ENCODE assay signal across 17 cellular contexts in genomic region chr6:72140795-72141194, GRCh38.
DNase-seq lines count a peak whose midpoint lies in the region; ATAC-seq and TF ChIP-seq lines count a peak whose summit lies in the region.
"Had no signal": no experiment of that assay in that cellular context is flagged by ENCODE, and none has a peak within 500 bp of the region (broad histone marks: within the 10 kb centered on the region; RNA-seq: fewer than 3 reads in every experiment).

No MANE protein-coding gene starts in this region.

- H2AK5ac ChIP-seq in H9 (ENCODE audit: insufficient read length, low read length): no peak overlapping the region

- H3K27me3 ChIP-seq in H9 (ENCODE audit: insufficient read depth, low read length) (no peaks in the 10 kb centered on the region), Karpas-422 (ENCODE audit: low read length) (no peaks in the 10 kb centered on the region)
- H3K27me3 ChIP-seq: BLaER1 had no signal

- H3K36me3 ChIP-seq in Karpas-422 (ENCODE audit: insufficient read depth, low read length): no peaks in the 10 kb centered on the region
- H3K36me3 ChIP-seq: BLaER1 had no signal

- H3K9me2 ChIP-seq in Karpas-422 (replicated peaks; ENCODE audit: insufficient read depth, low read length): no peaks in the 10 kb centered on the region

- H3K4me1 ChIP-seq in H9 (ENCODE audit: insufficient read depth, low read length) (no peaks in the 10 kb centered on the region), Karpas-422 (ENCODE audit: low read length) (no peaks in the 10 kb centered on the region)
- H3K4me1 ChIP-seq: BLaER1 had no signal

- no peaks in the 10 kb centered on the region for H3K23me2 ChIP-seq in H9 (ENCODE audit: insufficient read length, low read depth, low read length, poor library complexity, severe bottlenecking)

- H3K27ac Mint-ChIP-seq in H9: no peak overlapping the region; a peak in 1 of 7 replicates
- H3K27ac Mint-ChIP-seq in stimulated activated memory B cell treated with anti-CD40 and anti-IgM and Interleukin-4, amounts not matched to agents 10 μg/mL and 1 μg/mL and 100 μg/mL, for 72 hours: no peak overlapping the region
- H3K27ac Mint-ChIP-seq: activated B cell treated with CpG ODN at 0.5 μM for 24 hours; activated naive CD4-positive, alpha-beta T cell treated with anti-CD3 and anti-CD28 coated beads for 36 hours had no signal

- no peak overlapping the region for H2BK120ac ChIP-seq in H9 (ENCODE audit: low read depth, low read length, poor library complexity, severe bottlenecking)

- H3K9me3 ChIP-seq in H9 (ENCODE audit: control insufficient read depth, low read depth, low read length) (no peaks in the 10 kb centered on the region), Karpas-422 (ENCODE audit: low read length) (no peaks in the 10 kb centered on the region)
- H3K9me3 ChIP-seq: BLaER1 had no signal

- H3K79me2 ChIP-seq in H9 (ENCODE audit: insufficient read depth, low read length) (no peaks in the 10 kb centered on the region), Karpas-422 (ENCODE audit: low read length) (no peaks in the 10 kb centered on the region)

- H3K14ac ChIP-seq in H9 (ENCODE audit: insufficient read depth, low read length): no peak overlapping the region

- in situ Hi-C loops in ACHN (cut with HindIII; ENCODE audit: low pct_ligation_motif_present, low pct_unique_long_range_greater_than_20kb, low sequenced_read_pairs): no loop called here

- no peaks in the 10 kb centered on the region for H3K27me3 Mint-ChIP-seq in H9 (ENCODE audit: low read depth)
- H3K27me3 Mint-ChIP-seq in stimulated activated memory B cell treated with anti-CD40 and anti-IgM and Interleukin-4, amounts not matched to agents 10 μg/mL and 1 μg/mL and 100 μg/mL, for 72 hours: no peaks in the 10 kb centered on the region
- H3K27me3 Mint-ChIP-seq: activated B cell treated with CpG ODN at 0.5 μM for 24 hours had no signal

- no peak overlapping the region for H4K5ac ChIP-seq in H9 (ENCODE audit: insufficient read length, low read depth, low read length)

- no peak overlapping the region for H2BK20ac ChIP-seq in H9 (ENCODE audit: low read depth, low read length, poor library complexity, severe bottlenecking)

- H3K9ac ChIP-seq in H9 (ENCODE audit: extremely low read depth, insufficient read length, low read length) (no peak overlapping the region), Karpas-422 (ENCODE audit: low read length) (no peak overlapping the region)
- H3K9ac ChIP-seq: BLaER1 had no signal

- no peak overlapping the region for H3K4ac ChIP-seq in H9 (ENCODE audit: low read depth, low read length)

- H4K8ac ChIP-seq in H9 (replicated peaks; ENCODE audit: insufficient read length, low read depth, low read length): no peak overlapping the region

- H3K23ac ChIP-seq in H9 (ENCODE audit: insufficient read length, low read depth, low read length): no peak overlapping the region

- H2AFZ ChIP-seq in H9 (ENCODE audit: low read length): no peak overlapping the region
- H2AFZ ChIP-seq in Karpas-422 (ENCODE audit: low read length): no peak overlapping the region

- CTCF ChIA-PET in RWPE1 (lab: Yijun Ruan, JAX): no interaction called here

- H3K27ac ChIP-seq in H9 (ENCODE audit: insufficient read length, low read depth, low read length) (no peak overlapping the region), RWPE1 (no peak overlapping the region), Karpas-422 (ENCODE audit: low read length) (no peak overlapping the region)
- H3K27ac ChIP-seq: BLaER1 had no signal

- no peaks in the 10 kb centered on the region for H3K79me1 ChIP-seq in H9 (ENCODE audit: insufficient read depth, low read depth, low read length, poor library complexity, severe bottlenecking)

- POLR2A ChIA-PET in RWPE1 (lab: Yijun Ruan, JAX; ENCODE audit: low non-redundant PET): no interaction called here

- H3K9me3 Mint-ChIP-seq in H9: peaks cover 8% of the 10 kb centered on the region in 2 experiments; a peak in 3 of 5 replicates
- no peaks in the 10 kb centered on the region for H3K9me3 Mint-ChIP-seq in stimulated activated memory B cell treated with anti-CD40 and anti-IgM and Interleukin-4, amounts not matched to agents 10 μg/mL and 1 μg/mL and 100 μg/mL, for 72 hours
- H3K9me3 Mint-ChIP-seq: activated B cell treated with CpG ODN at 0.5 μM for 24 hours; activated naive CD4-positive, alpha-beta T cell treated with anti-CD3 and anti-CD28 coated beads for 36 hours had no signal

- no peak overlapping the region for H3K56ac ChIP-seq in H9 (ENCODE audit: insufficient read length, low read depth, low read length)

- H2BK5ac ChIP-seq in H9 (ENCODE audit: insufficient read length, low read length): no peak overlapping the region

- no peak overlapping the region for H3T11ph ChIP-seq in H9 (ENCODE audit: low read length)

- H3K4me3 ChIP-seq in fibroblast of the aortic adventitia (ENCODE audit: low read depth, low read length) (no peak overlapping the region), Karpas-422 (ENCODE audit: low read length) (no peak overlapping the region)
- H3K4me3 ChIP-seq: BLaER1, GM12878 had no signal

- peak; percentile 7 for DNase-seq in ACHN
- no peak for DNase-seq in H9
- peak; percentile 14 for DNase-seq in RWPE1 (ENCODE audit: low spot score)
- DNase-seq in fibroblast of the aortic adventitia (ENCODE audit: low read depth): peak; percentile 3
- no peak for DNase-seq in NK-92 treated with Interleukin-12 subunit alpha and Interleukin-12 subunit beta, amount 100 ng/mL, for 24 hours (lab: John Stamatoyannopoulos, UW)
- no peak for DNase-seq in NCI-H128 (lab: John Stamatoyannopoulos, UW; ENCODE audit: unreplicated experiment)
- no peak for DNase-seq in Karpas-422
- DNase-seq: activated B cell treated with CpG ODN at 0.5 μM for 24 hours; activated naive CD4-positive, alpha-beta T cell treated with anti-CD3 and anti-CD28 coated beads for 36 hours; NCI-H1048; NCI-H2227 treated with DMSO at 0.1 percent for 48 hours; posterior cingulate gyrus; stimulated activated CD4-positive, alpha-beta T cell treated with anti-CD3 and anti-CD28 coated beads, Interleukin-12 subunit alpha, Interleukin-12 subunit beta, amount 100 ng/mL, for 4 hours; substantia nigra had no signal

- H3K4me2 ChIP-seq in H9 (ENCODE audit: insufficient read depth, insufficient read length, low read length) (no peak overlapping the region), Karpas-422 (ENCODE audit: low read depth, low read length, poor library complexity, severe bottlenecking) (no peak overlapping the region)
- H3K4me2 ChIP-seq: BLaER1 had no signal

- H3K36me3 Mint-ChIP-seq in H9 (ENCODE audit: insufficient read depth in 1 of 3, low read depth in 3 of 3): peaks cover 2 to 3% (median 2%) of the 10 kb centered on the region in 3 experiments; a peak in 4 of 7 replicates
- no peaks in the 10 kb centered on the region for H3K36me3 Mint-ChIP-seq in stimulated activated memory B cell treated with anti-CD40 and anti-IgM and Interleukin-4, amounts not matched to agents 10 μg/mL and 1 μg/mL and 100 μg/mL, for 72 hours

- no peak overlapping the region for H2BK15ac ChIP-seq in H9 (ENCODE audit: low read depth, low read length)

- H4K20me1 ChIP-seq in H9 (ENCODE audit: control insufficient read depth, insufficient read depth, insufficient read length) (no peaks in the 10 kb centered on the region), Karpas-422 (ENCODE audit: insufficient read depth, low read depth, low read length) (no peaks in the 10 kb centered on the region)
- H4K20me1 ChIP-seq: BLaER1 had no signal

- H4K91ac ChIP-seq in H9 (ENCODE audit: insufficient read length, low read depth, low read length): no peak overlapping the region

- ATAC-seq in stimulated activated memory B cell treated with anti-CD40 and anti-IgM and Interleukin-4, amounts not matched to agents 10 μg/mL and 1 μg/mL and 100 μg/mL, for 72 hours: no peak
- ATAC-seq: GM12878 had no signal

- H3K4me3 Mint-ChIP-seq in H9: no peak overlapping the region
- no peak overlapping the region for H3K4me3 Mint-ChIP-seq in stimulated activated memory B cell treated with anti-CD40 and anti-IgM and Interleukin-4, amounts not matched to agents 10 μg/mL and 1 μg/mL and 100 μg/mL, for 72 hours
- H3K4me3 Mint-ChIP-seq: activated B cell treated with CpG ODN at 0.5 μM for 24 hours; activated naive CD4-positive, alpha-beta T cell treated with anti-CD3 and anti-CD28 coated beads for 36 hours had no signal

- no peak overlapping the region for H3K18ac ChIP-seq in H9 (ENCODE audit: insufficient read length, low read depth, low read length)

- H2BK12ac ChIP-seq in H9 (ENCODE audit: insufficient read length, low read depth, low read length): no peak overlapping the region

- TF ChIP-seq CTCF in H9 (conservative IDR thresholded peaks at IDR 0.05) (peak; percentile 48; the same call in 2 of the 3 replicates), RWPE1 (conservative IDR thresholded peaks at IDR 0.05; ENCODE audit: low read depth) (no peak), fibroblast of the aortic adventitia (IDR thresholded peaks at IDR 0.05; ENCODE audit: insufficient read depth, low read length) (no peak)

- H3K4me1 Mint-ChIP-seq in H9: no peaks in the 10 kb centered on the region
- no peaks in the 10 kb centered on the region for H3K4me1 Mint-ChIP-seq in stimulated activated memory B cell treated with anti-CD40 and anti-IgM and Interleukin-4, amounts not matched to agents 10 μg/mL and 1 μg/mL and 100 μg/mL, for 72 hours
- H3K4me1 Mint-ChIP-seq: activated B cell treated with CpG ODN at 0.5 μM for 24 hours had no signal

Comparison
In these comparisons a context has a peak if more than half of its experiments do, and no peak if none do; other contexts are left out.
1. DNase-seq: peak in ACHN (single experiment), RWPE1 (single experiment) and fibroblast of the aortic adventitia (single experiment); none in H9 (single experiment), NK-92 treated with Interleukin-12 subunit alpha and Interleukin-12 subunit beta, amount 100 ng/mL, for 24 hours (single experiment), NCI-H128 (single experiment) and Karpas-422 (single experiment).